ENCODE assay signal across 8 cellular contexts in the genomic region with DNA sequence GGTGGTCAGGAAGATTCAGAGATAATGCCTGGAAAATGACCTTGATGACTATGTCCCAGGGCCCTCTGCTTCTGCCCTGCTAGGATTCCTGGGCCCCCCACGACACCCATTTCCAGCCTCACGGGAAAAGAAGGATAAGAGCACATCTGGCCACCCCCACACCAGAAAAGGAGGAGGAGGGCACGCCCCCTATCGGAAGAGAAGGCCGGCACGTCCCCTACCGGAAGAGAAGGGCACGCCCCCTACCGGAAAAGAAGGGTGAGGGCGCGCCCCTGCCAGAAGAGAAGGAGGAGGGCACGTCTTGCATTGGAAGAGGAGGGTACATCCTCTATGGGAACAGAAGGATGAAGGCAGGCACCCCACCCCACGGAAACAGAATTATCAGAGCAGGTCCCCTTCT.
DNase-seq lines count a peak whose midpoint lies in the region; TF ChIP-seq lines count a peak whose summit lies in the region.

No MANE protein-coding gene starts in this region.

- H3K9me3 Mint-ChIP-seq in progenitor cell of endocrine pancreas (ENCODE audit: low read depth) = peaks cover 15% of the 10 kb centered on the region

- no peak overlapping the region for H3K27ac ChIP-seq in effector memory CD4-positive, alpha-beta T cell (ENCODE audit: insufficient read depth, low read length, poor library complexity, severe bottlenecking)

- H3K9ac ChIP-seq in Loucy (ENCODE audit: low read depth, low read length, poor library complexity, severe bottlenecking) = peak overlapping the region; percentile 24

- no peaks in the 10 kb centered on the region for H3K27me3 ChIP-seq in Loucy (ENCODE audit: insufficient read depth, low read length, poor library complexity, severe bottlenecking)
- no peaks in the 10 kb centered on the region for H3K27me3 ChIP-seq in effector memory CD4-positive, alpha-beta T cell (replicated peaks; ENCODE audit: control insufficient read depth, insufficient read depth, low read length, poor library complexity, severe bottlenecking)

- H3K4me1 Mint-ChIP-seq in progenitor cell of endocrine pancreas (ENCODE audit: low read depth) = no peaks in the 10 kb centered on the region

- peaks cover 11% of the 10 kb centered on the region for H3K4me1 ChIP-seq in Loucy (ENCODE audit: insufficient read depth, low read length, poor library complexity, severe bottlenecking)
- H3K4me1 ChIP-seq in effector memory CD4-positive, alpha-beta T cell (ENCODE audit: control insufficient read depth, insufficient read depth, low read length, poor library complexity, severe bottlenecking) = no peaks in the 10 kb centered on the region

- H3K27ac Mint-ChIP-seq in progenitor cell of endocrine pancreas = no peak overlapping the region

- H2AFZ ChIP-seq in Loucy (ENCODE audit: low read length) = peak overlapping the region; percentile 95

- H4K20me1 ChIP-seq in Loucy (ENCODE audit: insufficient read depth, low read length, poor library complexity, severe bottlenecking) = no peaks in the 10 kb centered on the region

- no peaks in the 10 kb centered on the region for H3K79me2 ChIP-seq in Loucy (ENCODE audit: insufficient read depth, low read length)

- peaks cover 15% of the 10 kb centered on the region for H3K27me3 Mint-ChIP-seq in progenitor cell of endocrine pancreas

- H3K9me3 ChIP-seq in Loucy (ENCODE audit: insufficient read depth, low read depth, low read length) = no peaks in the 10 kb centered on the region
- H3K9me3 ChIP-seq in effector memory CD4-positive, alpha-beta T cell (ENCODE audit: control insufficient read depth, low read length) = no peaks in the 10 kb centered on the region

- H3K36me3 ChIP-seq in Loucy (ENCODE audit: insufficient read depth, low read length) = no peaks in the 10 kb centered on the region
- H3K36me3 ChIP-seq in effector memory CD4-positive, alpha-beta T cell (ENCODE audit: control insufficient read depth, insufficient read depth, low read length) = no peaks in the 10 kb centered on the region

- H3K4me2 ChIP-seq in Loucy (ENCODE audit: low read depth, low read length, poor library complexity, severe bottlenecking) = peak overlapping the region; percentile 64

- in situ Hi-C loops in Caki2 (cut with HindIII; ENCODE audit: low pct_unique_long_range_greater_than_20kb, low sequenced_read_pairs) = no loop called here

- no peak overlapping the region for H3K4me3 Mint-ChIP-seq in progenitor cell of endocrine pancreas (ENCODE audit: low read depth)

- peak overlapping the region; percentile 61 for H3K4me3 ChIP-seq in Loucy (ENCODE audit: low read length, poor library complexity, severe bottlenecking)
- peak overlapping the region; percentile 32 for H3K4me3 ChIP-seq in effector memory CD4-positive, alpha-beta T cell (ENCODE audit: insufficient read depth, low read depth, low read length, poor library complexity, severe bottlenecking)

- peak; percentile 87 for TF ChIP-seq CTCF in Loucy (conservative IDR thresholded peaks at IDR 0.05; ENCODE audit: low read length)
- peak; percentile 56 for TF ChIP-seq CTCF in progenitor cell of endocrine pancreas (IDR thresholded peaks at IDR 0.05; ENCODE audit: unreplicated experiment)

- H3K9me2 ChIP-seq in Loucy (replicated peaks; ENCODE audit: low read depth, low read length) = no peaks in the 10 kb centered on the region

- DNase-seq in Caki2 (ENCODE audit: low read depth) (peak; percentile 8), progenitor cell of endocrine pancreas (ENCODE audit: low spot score, unreplicated experiment) (no peak), dermis blood vessel endothelial cell (no peak), islet precursor cell (no peak), pons (ENCODE audit: low spot score) (no peak)
- peak; percentile 77 for DNase-seq in activated CD4-positive, alpha-beta T cell treated with anti-CD3 and anti-CD28 coated beads for 48 hours
- peak; percentile 3 to 19 (median 10) for DNase-seq in effector memory CD4-positive, alpha-beta T cell

- peaks cover 3% of the 10 kb centered on the region for H3K36me3 Mint-ChIP-seq in progenitor cell of endocrine pancreas (ENCODE audit: insufficient read depth)

- no peaks in the 10 kb centered on the region for H3F3A ChIP-seq in Loucy (ENCODE audit: low read depth)

Comparison
In these comparisons a context has a peak if more than half of its experiments do, and no peak if none do; other contexts are left out.
1. DNase-seq: peak in Caki2 (single experiment), activated CD4-positive, alpha-beta T cell treated with anti-CD3 and anti-CD28 coated beads for 48 hours (single experiment) and effector memory CD4-positive, alpha-beta T cell (3 of 3); none in progenitor cell of endocrine pancreas (single experiment), dermis blood vessel endothelial cell (single experiment), islet precursor cell (single experiment) and pons (single experiment).